ENCODE assay signal across 32 cellular contexts in genomic region chr5:4080370-4080769, GRCh38.
"Had no signal": no experiment of that assay in that cellular context is flagged by ENCODE, and none has a peak within 500 bp of the region (broad histone marks: within the 10 kb centered on the region; RNA-seq: fewer than 3 reads in every experiment).

No MANE protein-coding gene starts in this region.

- DNase-seq: activated CD4-positive, alpha-beta memory T cell treated with anti-CD3 and anti-CD28 coated beads, Interleukin-2, amount 10 ng/mL, durations not matched to agents 7 days and 5 days; activated CD4-positive, alpha-beta T cell treated with anti-CD3 and anti-CD28 coated beads for 1 hour; activated CD4-positive, alpha-beta T cell treated with anti-CD3 and anti-CD28 coated beads for 48 hours; activated CD4-positive, CD25-positive, alpha-beta regulatory T cell; activated CD8-positive, alpha-beta memory T cell treated with anti-CD3 and anti-CD28 coated beads for 24 hours; activated CD8-positive, alpha-beta memory T cell treated with anti-CD3 and anti-CD28 coated beads, Interleukin-2, amount 10 ng/mL, durations not matched to agents 7 days and 5 days; activated CD8-positive, alpha-beta memory T cell treated with anti-CD3 and anti-CD28 coated beads, Interleukin-2, amount 50 U/mL, for 48 hours; activated gamma-delta T cell treated with Interleukin-2 at 50 U/mL for 16 hours; activated naive CD4-positive, alpha-beta T cell treated with anti-CD3 and anti-CD28 coated beads for 36 hours; adrenal gland; body of pancreas; caudate nucleus; cerebellar nuclear complex; MM.1S; MV-4-11; NCI-H1092; NCI-H1436 treated with DMSO at 0.1 percent for 48 hours; NCI-H1694 treated with DMSO at 0.1 percent for 48 hours; NCI-H2029; NCI-H345; NCI-H524 treated with DMSO at 0.1 percent for 48 hours; RPMI8226; SHP77 treated with DMSO at 0.1 percent for 48 hours; SK-N-SH; T-helper 2 cell; T-helper 9 cell had no signal

- H3K9me3 ChIP-seq: adrenal gland, body of pancreas, breast epithelium, SK-N-SH had no signal

- H3K27me3 ChIP-seq: adrenal gland, body of pancreas, breast epithelium, SJSA1 had no signal

- H3K36me3 ChIP-seq: adrenal gland, breast epithelium, SJSA1 had no signal

- H3K4me3 Mint-ChIP-seq: activated CD4-positive, alpha-beta memory T cell treated with anti-CD3 and anti-CD28 coated beads, Interleukin-2, amount 10 ng/mL, durations not matched to agents 7 days and 5 days; activated CD8-positive, alpha-beta memory T cell treated with anti-CD3 and anti-CD28 coated beads, Interleukin-2, amount 10 ng/mL, durations not matched to agents 7 days and 5 days; activated naive CD4-positive, alpha-beta T cell treated with anti-CD3 and anti-CD28 coated beads for 36 hours had no signal

- ATAC-seq: activated CD8-positive, alpha-beta memory T cell treated with anti-CD3 and anti-CD28 coated beads, Interleukin-2, amount 10 ng/mL, durations not matched to agents 7 days and 5 days; activated naive CD4-positive, alpha-beta T cell treated with anti-CD3 and anti-CD28 coated beads, Interleukin-2, amount 50 U/mL, for 72 hours; body of pancreas; Panc1 had no signal

- H3K4me3 ChIP-seq: adrenal gland, body of pancreas, breast epithelium, SJSA1 had no signal

- H3K27ac Mint-ChIP-seq: activated CD4-positive, alpha-beta memory T cell treated with anti-CD3 and anti-CD28 coated beads, Interleukin-2, amount 10 ng/mL, durations not matched to agents 7 days and 5 days; activated CD8-positive, alpha-beta memory T cell treated with anti-CD3 and anti-CD28 coated beads, Interleukin-2, amount 10 ng/mL, durations not matched to agents 7 days and 5 days; activated naive CD4-positive, alpha-beta T cell treated with anti-CD3 and anti-CD28 coated beads for 36 hours; activated naive CD4-positive, alpha-beta T cell treated with anti-CD3 and anti-CD28 coated beads, Interleukin-2, amount 50 U/mL, for 72 hours had no signal

- H3K4me1 Mint-ChIP-seq: activated CD4-positive, alpha-beta memory T cell treated with anti-CD3 and anti-CD28 coated beads, Interleukin-2, amount 10 ng/mL, durations not matched to agents 7 days and 5 days; activated CD8-positive, alpha-beta memory T cell treated with anti-CD3 and anti-CD28 coated beads, Interleukin-2, amount 10 ng/mL, durations not matched to agents 7 days and 5 days had no signal

- H3K4me1 ChIP-seq: adrenal gland, body of pancreas, breast epithelium, SJSA1 had no signal

- FAIRE-seq: astrocyte had no signal

- H3K27me3 Mint-ChIP-seq: activated CD4-positive, alpha-beta memory T cell treated with anti-CD3 and anti-CD28 coated beads, Interleukin-2, amount 10 ng/mL, durations not matched to agents 7 days and 5 days; activated CD8-positive, alpha-beta memory T cell treated with anti-CD3 and anti-CD28 coated beads, Interleukin-2, amount 10 ng/mL, durations not matched to agents 7 days and 5 days had no signal

- H3K36me3 Mint-ChIP-seq: activated CD8-positive, alpha-beta memory T cell treated with anti-CD3 and anti-CD28 coated beads, Interleukin-2, amount 10 ng/mL, durations not matched to agents 7 days and 5 days had no signal

- H3K27ac ChIP-seq: adrenal gland, body of pancreas, breast epithelium, SJSA1, VCaP had no signal
